In genomic region chr12:123914726-123915345, GRCh38 we compare ENCODE assay signal across 24 cellular contexts. TPM values are rescaled to one million over a fixed set of nuclear protein-coding genes. Genes with fewer than 3 reads are reported as not detected.
DNase-seq lines count a peak whose midpoint lies in the region; ATAC-seq, FAIRE-seq and TF ChIP-seq lines count a peak whose summit lies in the region.
"Had no signal": no experiment of that assay in that cellular context is flagged by ENCODE, and none has a peak within 500 bp of the region (broad histone marks: within the 10 kb centered on the region; RNA-seq: fewer than 3 reads in every experiment).

No MANE protein-coding gene starts in this region.

- H3K9me3 ChIP-seq in K562 (replicated peaks; ENCODE audit: control insufficient read depth, insufficient read depth, low read depth, low read length) (no peaks in the 10 kb centered on the region), spleen (no peaks in the 10 kb centered on the region)

- H3F3A ChIP-seq in GM23338 (replicated peaks; ENCODE audit: low read depth): no peaks in the 10 kb centered on the region; the same call in 1 of the 2 replicates

- H3K27me3 ChIP-seq in GM23338 (ENCODE audit: insufficient read depth): no peaks in the 10 kb centered on the region
- H3K27me3 ChIP-seq in K562 (ENCODE audit: control insufficient read depth in 2 of 2, insufficient read depth in 2 of 2, low read length in 2 of 2): peaks cover 38 to 63% of the 10 kb centered on the region in 2 experiments
- H3K27me3 ChIP-seq in spleen (replicated peaks in 1 of 7): peaks cover 0 to 5% (median 0%) of the 10 kb centered on the region in 7 donors

- TF ChIP-seq RAD21 in K562 (CRISPR knock-in tag; conservative IDR thresholded peaks at IDR 0.05 in 1 of 2, IDR thresholded peaks at IDR 0.05 in 1 of 2): no peak

- no peaks in the 10 kb centered on the region for H4K20me1 ChIP-seq in GM23338 (replicated peaks; ENCODE audit: insufficient read depth)
- peaks cover 7% of the 10 kb centered on the region; the same call in 1 of the 2 replicates for H4K20me1 ChIP-seq in K562 (replicated peaks; ENCODE audit: control insufficient read depth, insufficient read depth, low read length)

- H3K4me2 ChIP-seq in GM23338: no peak overlapping the region
- no peak overlapping the region for H3K4me2 ChIP-seq in K562 (ENCODE audit: insufficient read depth, low read length)

- H3K4me3 ChIP-seq in GM23338 (no peak overlapping the region), K562 (no peak overlapping the region), spleen (no peak overlapping the region)

- intact Hi-C loops in K562 (cut with micrococcal nuclease): no loop called here
- intact Hi-C loops in spleen (cut with DNase I; ENCODE audit: low total_unique reads): no loop called here

- peaks cover 15% of the 10 kb centered on the region for H3K9me3 Mint-ChIP-seq in GM23338
- H3K9me3 Mint-ChIP-seq: CD8-positive, alpha-beta T cell had no signal

- no peak for FAIRE-seq in K562 (lab: Jason Lieb, UNC)
- FAIRE-seq: GM18507, HepG2 had no signal

- H3K27ac Mint-ChIP-seq in GM23338: no peak overlapping the region
- H3K27ac Mint-ChIP-seq: CD8-positive, alpha-beta T cell had no signal

- H2AFZ ChIP-seq in GM23338: peak overlapping the region; percentile 78; the same call in 1 of the 2 replicates
- H2AFZ ChIP-seq in K562 (ENCODE audit: low read depth, low read length): no peak overlapping the region

- peak; percentile 86 for ATAC-seq in GM23338
- ATAC-seq in K562: peak; percentile 39; the same call in 2 of the 3 replicates
- no peak for ATAC-seq in HG03159 (IDR thresholded peaks at IDR 0.05; ENCODE audit: unreplicated experiment)
- ATAC-seq: CD8-positive, alpha-beta T cell; HepG2 had no signal

- H3K4me1 ChIP-seq in GM23338 (ENCODE audit: insufficient read depth) (no peaks in the 10 kb centered on the region), K562 (replicated peaks in 1 of 2; ENCODE audit: control insufficient read depth in 2 of 2, insufficient read depth in 2 of 2, low read length in 2 of 2) (peaks cover 0 to 9% of the 10 kb centered on the region in 2 experiments; a peak in 2 of 5 replicates), spleen (no peaks in the 10 kb centered on the region)

- H3K79me2 ChIP-seq in GM23338 (replicated peaks; ENCODE audit: insufficient read depth) (no peaks in the 10 kb centered on the region), K562 (ENCODE audit: control insufficient read depth, insufficient read depth, low read length) (no peaks in the 10 kb centered on the region)

- DNase-seq in GM23338 (ENCODE audit: low spot score) (peak; percentile 23), K562 (ENCODE audit: extremely low read depth in 1 of 4, low spot score in 3 of 4) (no peak), left kidney (ENCODE audit: low read depth, low spot score) (peak; percentile 62), spleen (peak; percentile 46), SW 1271 (lab: John Stamatoyannopoulos, UW) (no peak), COLO668 (lab: John Stamatoyannopoulos, UW; ENCODE audit: unreplicated experiment) (no peak)
- DNase-seq: AML-193; C1 segment of cervical spinal cord; CD8-positive, alpha-beta T cell; GDM1; GOT3; KBM-7; NCI-H1092 treated with DMSO at 0.1 percent for 48 hours; NCI-H2029 treated with DMSO at 0.1 percent for 48 hours; NCI-H226; NCI-H524; NCI-H774; NK-92 treated with Interleukin-12 subunit alpha and Interleukin-12 subunit beta, amount 100 ng/mL, for 24 hours; SIG-M5 had no signal

- H3K36me3 Mint-ChIP-seq in GM23338 (ENCODE audit: low read depth): peaks cover 10% of the 10 kb centered on the region
- H3K36me3 Mint-ChIP-seq: CD8-positive, alpha-beta T cell had no signal

- no peak for TF ChIP-seq POLR2A in K562 (conservative IDR thresholded peaks at IDR 0.05)
- TF ChIP-seq POLR2A in spleen (IDR thresholded peaks at IDR 0.05): no peak

- no peak for TF ChIP-seq CTCF in GM23338 (conservative IDR thresholded peaks at IDR 0.05; ENCODE audit: low read depth in 2 of 2)
- no peak for TF ChIP-seq CTCF in K562 (IDR thresholded peaks at IDR 0.05 in 2 of 3, conservative IDR thresholded peaks at IDR 0.05 in 1 of 3; ENCODE audit: insufficient read depth in 2 of 3, low read depth in 1 of 3, low read length in 3 of 3)
- no peak for TF ChIP-seq CTCF in spleen (IDR thresholded peaks at IDR 0.05 in 8 of 11, conservative IDR thresholded peaks at IDR 0.05 in 3 of 11)

- H3K4me1 Mint-ChIP-seq in GM23338: peaks cover 5% of the 10 kb centered on the region; the same call in 2 of the 3 replicates

- H3K9ac ChIP-seq in K562 (ENCODE audit: insufficient read depth in 1 of 2, low read depth in 2 of 2, low read length in 2 of 2): no peak overlapping the region

- no peak for TF ChIP-seq EP300 in K562 (IDR thresholded peaks at IDR 0.05; ENCODE audit: low read length)

- no peaks in the 10 kb centered on the region for H3K36me3 ChIP-seq in GM23338 (ENCODE audit: insufficient read depth)
- no peaks in the 10 kb centered on the region for H3K36me3 ChIP-seq in K562 (ENCODE audit: control insufficient read depth, insufficient read depth, low read length)
- H3K36me3 ChIP-seq in spleen: peaks cover 0 to 5% (median 0%) of the 10 kb centered on the region in 6 donors

- no peaks in the 10 kb centered on the region for H3K9me2 ChIP-seq in GM23338 (ENCODE audit: insufficient read depth)

- 7% methylated on average over 20 of the region's 20 CpGs for WGBS in K562 (ENCODE audit: insufficient coverage, low coverage, missing lambda C conversion rate)
- WGBS in spleen, 5 donors: 65 to 76% (median 74%) methylated on average over 20 of the region's 20 CpGs

- POLR2A ChIA-PET in K562 (lab: Yijun Ruan, JAX): interaction anchor here (0.6 to 1.2 kb wide), 2 partner anchors 11 to 34 kb away, joined by 4 read pairs; no protein-coding TSS in a partner anchor

- no peak overlapping the region for H3K4me3 Mint-ChIP-seq in GM23338
- H3K4me3 Mint-ChIP-seq: CD8-positive, alpha-beta T cell had no signal

- peaks cover 42% of the 10 kb centered on the region for H3K27me3 Mint-ChIP-seq in GM23338 (ENCODE audit: insufficient read depth, low read depth, poor library complexity)

- no peaks in the 10 kb centered on the region for H3K9me1 ChIP-seq in K562 (ENCODE audit: control insufficient read depth, insufficient read depth, low read length)

- CTCF ChIA-PET in K562 (lab: Yijun Ruan, JAX; ENCODE audit: low intra/inter-chr PET ratio): no interaction called here

- no peak overlapping the region for H3K27ac ChIP-seq in GM23338 (ENCODE audit: low read depth)
- no peak overlapping the region for H3K27ac ChIP-seq in K562 (ENCODE audit: extremely low read depth, low read depth, low read length)
- H3K27ac ChIP-seq in spleen: no peak overlapping the region
- H3K27ac ChIP-seq: HL-60, RWPE1 had no signal

- in situ Hi-C loops in K562 (cut with MboI): no loop called here

- no TSS peak for BruUV-seq in K562 (replicated peaks; lab: Mats Ljungman, UMichigan)

TF ChIP-seq in K562, 482 proteins besides CTCF, POLR2A, EP300 and RAD21 (continues in another document):
- no peak for TF ChIP-seq POLR2B (IDR thresholded peaks at IDR 0.05; ENCODE audit: low read depth, partially characterized antibody)

RNA-seq across cellular contexts. Expression of gene CCDC92, which starts 57.8 kb away (rescaled TPM):
- total RNA-seq in GM23338 (2014; rRNA removed; shearing (Covaris generic)): 0.31 TPM in 1 of 2 replicates, not detected in the other
- polyA plus RNA-seq in GM23338 (2016; fragmentation: Nextera tagmentation; extraction: Ambion mirVana): 0.08 and 0.37 TPM in 2 replicates
- 5.4 and 7.1 TPM in 2 replicates for total RNA-seq in K562 (2011; cell fraction: chromatin; rRNA removed; ENCODE audit: low replicate concordance)
- 4.5 and 5.0 TPM in 2 replicates for total RNA-seq in K562 (2011; cell fraction: nucleolus; rRNA removed)
- total RNA-seq in K562 (2011; cell fraction: nucleoplasm; rRNA removed): 4.6 and 7.2 TPM in 2 replicates
- 1.4 TPM in 2 replicates for total RNA-seq in K562 (2014; rRNA removed)
- 1.3 and 1.7 TPM in 2 replicates for total RNA-seq in K562 (2014; rRNA removed; fragmentation: Illumina TruSeq; extraction: Trizol)
- 1.5 and 2.1 TPM in 2 replicates for total RNA-seq in K562 (2015; rRNA removed; fragmentation: Illumina TruSeq; extraction: Trizol)
- 4.0 and 5.9 TPM in 2 replicates for total RNA-seq in K562 (2021)
- polyA plus RNA-seq in K562 (2011; rRNA removed): 2.6 and 6.8 TPM in 2 replicates
- polyA plus RNA-seq in K562 (2011; cell fraction: cytosol; rRNA removed): 2.4 and 6.8 TPM in 2 replicates
- polyA plus RNA-seq in K562 (2011; cell fraction: nucleus; rRNA removed): 6.6 and 11.3 TPM in 2 replicates
- polyA plus RNA-seq in K562 (2012): 4.0 and 11.0 TPM in 2 replicates
- 2.6 and 3.6 TPM in 2 replicates for polyA plus RNA-seq in K562 (2014; fragmentation: Illumina TruSeq; extraction: Trizol)
- polyA plus RNA-seq in K562 (2014; fragmentation: Nextera tagmentation; extraction: Ambion mirVana): under 1 TPM; 0.27 to 0.30 TPM
- polyA plus RNA-seq in K562 (2014; rRNA removed): 3.1 and 3.4 TPM in 2 replicates
- polyA minus RNA-seq in K562 (2011; rRNA and poly(A)+ RNA removed): 2.2 and 3.6 TPM in 2 replicates
- 2.2 and 5.6 TPM in 2 replicates for polyA minus RNA-seq in K562 (2011; cell fraction: cytosol; rRNA and poly(A)+ RNA removed)
- 3.8 and 8.9 TPM in 2 replicates for polyA minus RNA-seq in K562 (2011; cell fraction: nucleus; rRNA and poly(A)+ RNA removed)
- 10 to 100 TPM; 18.9 to 36.7 (median 28.7) TPM for total RNA-seq in spleen
- polyA plus RNA-seq in spleen: 10 to 100 TPM; 16.0 to 27.0 (median 20.7) TPM

RNA-seq across cellular contexts. Expression of gene ZNF664, which starts 58.2 kb away (rescaled TPM):
- total RNA-seq in GM23338 (2014; rRNA removed; shearing (Covaris generic)): 35.2 and 89.2 TPM in 2 replicates
- 8.1 and 9.7 TPM in 2 replicates for polyA plus RNA-seq in GM23338 (2016; fragmentation: Nextera tagmentation; extraction: Ambion mirVana)
- 30.4 and 40.8 TPM in 2 replicates for total RNA-seq in K562 (2011; cell fraction: chromatin; rRNA removed; ENCODE audit: low replicate concordance)
- 22.5 and 24.2 TPM in 2 replicates for total RNA-seq in K562 (2011; cell fraction: nucleolus; rRNA removed)
- total RNA-seq in K562 (2011; cell fraction: nucleoplasm; rRNA removed): 37.6 and 62.4 TPM in 2 replicates
- total RNA-seq in K562 (2014; rRNA removed): 31.1 and 34.5 TPM in 2 replicates
- 69.9 and 73.6 TPM in 2 replicates for total RNA-seq in K562 (2014; rRNA removed; fragmentation: Illumina TruSeq; extraction: Trizol)
- 59.6 and 63.6 TPM in 2 replicates for total RNA-seq in K562 (2015; rRNA removed; fragmentation: Illumina TruSeq; extraction: Trizol)
- 75.5 and 82.5 TPM in 2 replicates for total RNA-seq in K562 (2021)
- polyA plus RNA-seq in K562 (2011; rRNA removed): 64.8 and 90.3 TPM in 2 replicates
- 29.8 and 49.5 TPM in 2 replicates for polyA plus RNA-seq in K562 (2011; cell fraction: cytosol; rRNA removed)
- 44.5 and 52.5 TPM in 2 replicates for polyA plus RNA-seq in K562 (2011; cell fraction: nucleus; rRNA removed)
- 48.0 and 52.7 TPM in 2 replicates for polyA plus RNA-seq in K562 (2012)
- polyA plus RNA-seq in K562 (2014; fragmentation: Illumina TruSeq; extraction: Trizol): 78.3 and 101 TPM in 2 replicates
- 1 to 10 TPM; 3.3 to 6.3 TPM for polyA plus RNA-seq in K562 (2014; fragmentation: Nextera tagmentation; extraction: Ambion mirVana)
- polyA plus RNA-seq in K562 (2014; rRNA removed): 59.1 and 59.4 TPM in 2 replicates
- 46.6 and 47.8 TPM in 2 replicates for polyA minus RNA-seq in K562 (2011; rRNA and poly(A)+ RNA removed)
- 26.5 and 29.5 TPM in 2 replicates for polyA minus RNA-seq in K562 (2011; cell fraction: cytosol; rRNA and poly(A)+ RNA removed)
- polyA minus RNA-seq in K562 (2011; cell fraction: nucleus; rRNA and poly(A)+ RNA removed): 28.0 and 52.0 TPM in 2 replicates
- total RNA-seq in spleen: 10 to 100 TPM; 36.7 to 53.4 (median 49.7) TPM
- polyA plus RNA-seq in spleen: 10 to 100 TPM; 12.0 to 21.6 (median 13.9) TPM

Comparison
In these comparisons a context has a peak if more than half of its experiments do, and no peak if none do; other contexts are left out.
1. DNase-seq: peak in GM23338 (single experiment), left kidney (single experiment) and spleen (single experiment); none in K562 (0 of 4), SW 1271 (0 of 2) and COLO668 (single experiment).